Comparison of ENCODE assay signal across 9 cellular contexts in genomic region chr10:13614530-13615332, GRCh38. TPM values are rescaled to one million over a fixed set of nuclear protein-coding genes. Genes with fewer than 3 reads are reported as not detected.
DNase-seq lines count a peak whose midpoint lies in the region; ATAC-seq, FAIRE-seq and TF ChIP-seq lines count a peak whose summit lies in the region.
"Had no signal": no experiment of that assay in that cellular context is flagged by ENCODE, and none has a peak within 500 bp of the region (broad histone marks: within the 10 kb centered on the region; RNA-seq: fewer than 3 reads in every experiment).

No MANE protein-coding gene starts in this region.

- no peak overlapping the region for H2AFZ ChIP-seq in K562 (ENCODE audit: low read depth, low read length)

- no peak for TF ChIP-seq EP300 in K562 (IDR thresholded peaks at IDR 0.05; ENCODE audit: low read length)

- peak overlapping the region; percentile 76 for H3K27ac ChIP-seq in HUES48 (ENCODE audit: low read depth, low read length)
- no peak overlapping the region for H3K27ac ChIP-seq in K562 (ENCODE audit: extremely low read depth, low read depth, low read length)
- H3K27ac ChIP-seq in iPS-20b (ENCODE audit: low read length): no peak overlapping the region
- H3K27ac ChIP-seq in thoracic aorta: no peak overlapping the region
- H3K27ac ChIP-seq: right lobe of liver had no signal

- no peak for TF ChIP-seq POLR2A in K562 (conservative IDR thresholded peaks at IDR 0.05)
- TF ChIP-seq POLR2A in erythroblast (IDR thresholded peaks at IDR 0.05; ENCODE audit: low read length): no peak

- no peak for TF ChIP-seq RAD21 in K562 (CRISPR knock-in tag; conservative IDR thresholded peaks at IDR 0.05 in 1 of 2, IDR thresholded peaks at IDR 0.05 in 1 of 2)

- H3K36me3 ChIP-seq in HUES48 (ENCODE audit: control insufficient read depth, insufficient read depth, low read length) (peaks cover 38% of the 10 kb centered on the region), K562 (ENCODE audit: control insufficient read depth, insufficient read depth, low read length) (peaks cover 31% of the 10 kb centered on the region), iPS-20b (ENCODE audit: insufficient read depth, low read depth, low read length) (peaks cover 55% of the 10 kb centered on the region), thoracic aorta (peaks cover 23% of the 10 kb centered on the region)

- DNase-seq in K562 (ENCODE audit: extremely low read depth in 1 of 4, low spot score in 3 of 4) (no peak), thoracic aorta (ENCODE audit: low spot score) (no peak), globus pallidus (ENCODE audit: low spot score) (no peak), erythroblast (lab: John Stamatoyannopoulos, UW) (no peak), NCI-H2107 (lab: John Stamatoyannopoulos, UW) (no peak)
- DNase-seq: right lobe of liver had no signal

- H4K20me1 ChIP-seq in K562 (replicated peaks; ENCODE audit: control insufficient read depth, insufficient read depth, low read length): no peaks in the 10 kb centered on the region

- H3K4me2 ChIP-seq in K562 (ENCODE audit: insufficient read depth, low read length): no peak overlapping the region

- intact Hi-C loops in K562 (cut with micrococcal nuclease): no loop called here

- H3K79me2 ChIP-seq in K562 (ENCODE audit: control insufficient read depth, insufficient read depth, low read length): no peaks in the 10 kb centered on the region

- WGBS in K562 (ENCODE audit: insufficient coverage, low coverage, missing lambda C conversion rate): 83% methylated on average over 8 of the region's 8 CpGs

- H3K9me3 ChIP-seq in HUES48 (ENCODE audit: control insufficient read depth, insufficient read depth, low read length): no peaks in the 10 kb centered on the region
- H3K9me3 ChIP-seq in K562 (replicated peaks; ENCODE audit: control insufficient read depth, insufficient read depth, low read depth, low read length): no peaks in the 10 kb centered on the region
- no peaks in the 10 kb centered on the region for H3K9me3 ChIP-seq in iPS-20b (ENCODE audit: insufficient read depth, low read depth, low read length)
- H3K9me3 ChIP-seq in thoracic aorta: no peaks in the 10 kb centered on the region
- H3K9me3 ChIP-seq: right lobe of liver had no signal

- BruUV-seq in K562 (replicated peaks; lab: Mats Ljungman, UMichigan): no TSS peak

- POLR2A ChIA-PET in K562 (lab: Yijun Ruan, JAX): interaction anchor here (1.4 kb wide), 1 partner anchor 12 kb away, joined by 3 read pairs; no protein-coding TSS in a partner anchor

- H3K9ac ChIP-seq in HUES48 (ENCODE audit: low read depth, low read length) (peak overlapping the region; percentile 42; the same call in 1 of the 2 replicates), K562 (ENCODE audit: insufficient read depth in 1 of 2, low read depth in 2 of 2, low read length in 2 of 2) (no peak overlapping the region), iPS-20b (ENCODE audit: low read depth, low read length) (peak overlapping the region; percentile 66; the same call in 1 of the 2 replicates)

- no peak overlapping the region; the same call in 1 of the 2 replicates for H3K4me3 ChIP-seq in HUES48 (ENCODE audit: low read depth, low read length)
- no peak overlapping the region for H3K4me3 ChIP-seq in K562
- no peak overlapping the region for H3K4me3 ChIP-seq in iPS-20b (ENCODE audit: low read length)
- H3K4me3 ChIP-seq in thoracic aorta: no peak overlapping the region
- H3K4me3 ChIP-seq: right lobe of liver had no signal

- no peaks in the 10 kb centered on the region for H3K27me3 ChIP-seq in HUES48 (ENCODE audit: control insufficient read depth, insufficient read depth, low read length)
- no peaks in the 10 kb centered on the region for H3K27me3 ChIP-seq in K562 (ENCODE audit: control insufficient read depth in 2 of 2, insufficient read depth in 2 of 2, low read length in 2 of 2)
- no peaks in the 10 kb centered on the region for H3K27me3 ChIP-seq in iPS-20b (ENCODE audit: insufficient read depth, low read length)
- no peaks in the 10 kb centered on the region for H3K27me3 ChIP-seq in thoracic aorta (replicated peaks; ENCODE audit: insufficient read depth)
- H3K27me3 ChIP-seq: right lobe of liver had no signal

- TF ChIP-seq CTCF in K562 (IDR thresholded peaks at IDR 0.05 in 2 of 3, conservative IDR thresholded peaks at IDR 0.05 in 1 of 3; ENCODE audit: insufficient read depth in 2 of 3, low read depth in 1 of 3, low read length in 3 of 3) (no peak), thoracic aorta (IDR thresholded peaks at IDR 0.05) (no peak)

- FAIRE-seq in K562 (lab: Jason Lieb, UNC): no peak
- FAIRE-seq: TTC549 had no signal

- CTCF ChIA-PET in K562 (lab: Yijun Ruan, JAX; ENCODE audit: low intra/inter-chr PET ratio): interaction anchor here (1.2 kb wide), 1 partner anchor 163 kb away, joined by 4 read pairs; no protein-coding TSS in a partner anchor

- no peak for ATAC-seq in K562
- ATAC-seq in thoracic aorta (ENCODE audit: insufficient number of reproducible peaks, low FRiP score, low read depth): peak; percentile 69
- ATAC-seq: right lobe of liver had no signal

- H3K4me1 ChIP-seq in HUES48 (ENCODE audit: control insufficient read depth, insufficient read depth, low read length): peaks cover 36% of the 10 kb centered on the region
- no peaks in the 10 kb centered on the region for H3K4me1 ChIP-seq in K562 (replicated peaks in 1 of 2; ENCODE audit: control insufficient read depth in 2 of 2, insufficient read depth in 2 of 2, low read length in 2 of 2)
- H3K4me1 ChIP-seq in iPS-20b (ENCODE audit: insufficient read depth, low read length): peaks cover 25% of the 10 kb centered on the region
- peaks cover 0 to 5% of the 10 kb centered on the region in 2 donors for H3K4me1 ChIP-seq in thoracic aorta (ENCODE audit: control insufficient read depth in 1 of 2, low read depth in 2 of 2)
- H3K4me1 ChIP-seq: right lobe of liver had no signal

- H3K9me1 ChIP-seq in K562 (ENCODE audit: control insufficient read depth, insufficient read depth, low read length): no peaks in the 10 kb centered on the region

- in situ Hi-C loops in K562 (cut with MboI): no loop called here

TF ChIP-seq in K562, 482 proteins besides CTCF, POLR2A, EP300 and RAD21:
- TF ChIP-seq MEIS2 (IDR thresholded peaks at IDR 0.05; ENCODE audit: partially characterized antibody) (peak; percentile 36), ZBTB2 (IDR thresholded peaks at IDR 0.05) (no peak)

RNA-seq across cellular contexts. Expression of gene PRPF18, which starts 28.0 kb away (rescaled TPM):
- total RNA-seq in K562 (2011; cell fraction: chromatin; rRNA removed; ENCODE audit: low replicate concordance): 16.6 and 64.6 TPM in 2 replicates
- 6.8 and 10.3 TPM in 2 replicates for total RNA-seq in K562 (2011; cell fraction: nucleolus; rRNA removed)
- 15.2 and 18.3 TPM in 2 replicates for total RNA-seq in K562 (2011; cell fraction: nucleoplasm; rRNA removed)
- 16.9 and 23.1 TPM in 2 replicates for total RNA-seq in K562 (2014; rRNA removed)
- total RNA-seq in K562 (2014; rRNA removed; fragmentation: Illumina TruSeq; extraction: Trizol): 26.4 and 30.3 TPM in 2 replicates
- total RNA-seq in K562 (2015; rRNA removed; fragmentation: Illumina TruSeq; extraction: Trizol): 25.7 and 30.6 TPM in 2 replicates
- total RNA-seq in K562 (2021): 14.0 and 14.8 TPM in 2 replicates
- polyA plus RNA-seq in K562 (2011; rRNA removed): 10.3 and 15.7 TPM in 2 replicates
- 2.7 and 5.6 TPM in 2 replicates for polyA plus RNA-seq in K562 (2011; cell fraction: cytosol; rRNA removed)
- polyA plus RNA-seq in K562 (2011; cell fraction: nucleus; rRNA removed): 5.1 and 6.3 TPM in 2 replicates
- 11.2 and 15.1 TPM in 2 replicates for polyA plus RNA-seq in K562 (2012)
- polyA plus RNA-seq in K562 (2014; fragmentation: Illumina TruSeq; extraction: Trizol): 20.5 and 25.9 TPM in 2 replicates
- 10 to 100 TPM; 19.6 to 26.6 TPM for polyA plus RNA-seq in K562 (2014; fragmentation: Nextera tagmentation; extraction: Ambion mirVana)
- 16.8 and 22.4 TPM in 2 replicates for polyA plus RNA-seq in K562 (2014; rRNA removed)
- 19.2 and 22.2 TPM in 2 replicates for polyA minus RNA-seq in K562 (2011; rRNA and poly(A)+ RNA removed)
- polyA minus RNA-seq in K562 (2011; cell fraction: cytosol; rRNA and poly(A)+ RNA removed): 3.5 and 6.4 TPM in 2 replicates
- 9.3 and 25.3 TPM in 2 replicates for polyA minus RNA-seq in K562 (2011; cell fraction: nucleus; rRNA and poly(A)+ RNA removed)
- total RNA-seq in thoracic aorta: 10 to 100 TPM; 18.0 to 40.2 TPM

Comparison
In these comparisons a context has a peak if more than half of its experiments do, and no peak if none do; other contexts are left out.
1. H3K9ac ChIP-seq: peak in HUES48 (single experiment) and iPS-20b (single experiment); none in K562 (0 of 2).